Comparison of ENCODE assay signal across 19 cellular contexts in genomic region chr9:137030931-137031527, GRCh38. TPM values are rescaled to one million over a fixed set of nuclear protein-coding genes. Genes with fewer than 3 reads are reported as not detected.
DNase-seq lines count a peak whose midpoint lies in the region; ATAC-seq and TF ChIP-seq lines count a peak whose summit lies in the region.
"Had no signal": no experiment of that assay in that cellular context is flagged by ENCODE, and none has a peak within 500 bp of the region (broad histone marks: within the 10 kb centered on the region; RNA-seq: fewer than 3 reads in every experiment).

No MANE protein-coding gene starts in this region.

- intact Hi-C loops in prostate gland (cut with DNase I), result loop anchor here (5.0 kb wide), 1 partner anchor 79 kb away; the partner anchor contains the start of gene LCN12

- no peaks in the 10 kb centered on the region for H3K27me3 ChIP-seq in HL-60 (ENCODE audit: insufficient read depth, poor library complexity, severe bottlenecking)
- H3K27me3 ChIP-seq in neuronal stem cell (ENCODE audit: control insufficient read depth in 3 of 3, insufficient read depth in 3 of 3, low read depth in 1 of 3, low read length in 3 of 3), result peaks cover 0 to 10% (median 0%) of the 10 kb centered on the region in 3 experiments
- H3K27me3 ChIP-seq in prostate gland (replicated peaks; ENCODE audit: insufficient read depth), result no peaks in the 10 kb centered on the region
- H3K27me3 ChIP-seq: colonic mucosa, testis had no signal

- no peaks in the 10 kb centered on the region for H3K9me3 Mint-ChIP-seq in T-helper 1 cell treated with Interleukin-12 subunit alpha and Interleukin-12 subunit beta and Interleukin-4 antibody, amounts not matched to agents 30 μg/mL and 1 μg/mL, for 36 hours
- no peaks in the 10 kb centered on the region for H3K9me3 Mint-ChIP-seq in central memory CD8-positive, alpha-beta T cell

- H3K23ac ChIP-seq in neuronal stem cell (ENCODE audit: low read depth, low read length, poor library complexity), result peak overlapping the region; percentile 65

- no peak overlapping the region for H2BK12ac ChIP-seq in neuronal stem cell (ENCODE audit: low read length)

- H3K36me3 Mint-ChIP-seq in T-helper 1 cell treated with Interleukin-12 subunit alpha and Interleukin-12 subunit beta and Interleukin-4 antibody, amounts not matched to agents 30 μg/mL and 1 μg/mL, for 36 hours (ENCODE audit: low read depth), result no peaks in the 10 kb centered on the region
- peaks cover 17% of the 10 kb centered on the region for H3K36me3 Mint-ChIP-seq in central memory CD8-positive, alpha-beta T cell (ENCODE audit: insufficient read depth)

- H3K4ac ChIP-seq in neuronal stem cell (ENCODE audit: low read length), result no peak overlapping the region

- H3K4me1 ChIP-seq in neuronal stem cell (ENCODE audit: control insufficient read depth in 2 of 2, insufficient read depth in 1 of 2, low read depth in 1 of 2, low read length in 2 of 2) (peaks cover 13 to 28% of the 10 kb centered on the region in 2 donors), prostate gland (replicated peaks) (peaks cover 34% of the 10 kb centered on the region)

- H3K4me1 Mint-ChIP-seq in T-helper 1 cell treated with Interleukin-12 subunit alpha and Interleukin-12 subunit beta and Interleukin-4 antibody, amounts not matched to agents 30 μg/mL and 1 μg/mL, for 36 hours (ENCODE audit: low read depth), result peaks cover 35% of the 10 kb centered on the region
- peaks cover 58% of the 10 kb centered on the region for H3K4me1 Mint-ChIP-seq in central memory CD8-positive, alpha-beta T cell

- no peak overlapping the region for H2BK5ac ChIP-seq in neuronal stem cell (ENCODE audit: low read length)

- H2AFZ ChIP-seq in neuronal stem cell (ENCODE audit: low read length), result no peak overlapping the region

- H3K9me3 ChIP-seq in neuronal stem cell (replicated peaks in 1 of 2; ENCODE audit: control insufficient read depth in 2 of 2, insufficient read depth in 1 of 2, low read depth in 1 of 2, low read length in 2 of 2), result no peaks in the 10 kb centered on the region
- no peaks in the 10 kb centered on the region for H3K9me3 ChIP-seq in prostate gland
- H3K9me3 ChIP-seq: colonic mucosa, psoas muscle, testis had no signal

- TF ChIP-seq CTCF in HL-60 (IDR thresholded peaks at IDR 0.05; ENCODE audit: insufficient read depth, low read length) (no peak), prostate gland (IDR thresholded peaks at IDR 0.05) (no peak)

- no peak overlapping the region for H3K9ac ChIP-seq in neuronal stem cell (ENCODE audit: low read depth, low read length, poor library complexity)

- peak overlapping the region; percentile 52 for H2BK15ac ChIP-seq in neuronal stem cell (ENCODE audit: low read length)

- peak overlapping the region; percentile 57 for H3K27ac Mint-ChIP-seq in T-helper 1 cell treated with Interleukin-12 subunit alpha and Interleukin-12 subunit beta and Interleukin-4 antibody, amounts not matched to agents 30 μg/mL and 1 μg/mL, for 36 hours
- peak overlapping the region; percentile 13 for H3K27ac Mint-ChIP-seq in central memory CD8-positive, alpha-beta T cell (ENCODE audit: low read depth)

- no peak overlapping the region for H4K91ac ChIP-seq in neuronal stem cell (ENCODE audit: low read depth, low read length, poor library complexity)

- no peak overlapping the region for H4K8ac ChIP-seq in neuronal stem cell (ENCODE audit: low read depth, low read length)

- ATAC-seq in central memory CD8-positive, alpha-beta T cell (replicated peaks; ENCODE audit: extremely low read depth, poor library complexity, severe bottlenecking), result no peak
- ATAC-seq: esophagus mucosa, HCT116, psoas muscle had no signal

- H3K27ac ChIP-seq in HL-60 (replicated peaks) (peak overlapping the region; percentile 98), neuronal stem cell (replicated peaks; ENCODE audit: low read length) (no peak overlapping the region), prostate gland (no peak overlapping the region)
- H3K27ac ChIP-seq: colonic mucosa, psoas muscle, testis had no signal

- H2AK5ac ChIP-seq in neuronal stem cell (ENCODE audit: low read depth, low read length), result no peak overlapping the region

- H3K14ac ChIP-seq in neuronal stem cell (ENCODE audit: low read length), result peak overlapping the region; percentile 71

- H3K4me3 Mint-ChIP-seq in T-helper 1 cell treated with Interleukin-12 subunit alpha and Interleukin-12 subunit beta and Interleukin-4 antibody, amounts not matched to agents 30 μg/mL and 1 μg/mL, for 36 hours, result peak overlapping the region; percentile 25
- H3K4me3 Mint-ChIP-seq in central memory CD8-positive, alpha-beta T cell, result peak overlapping the region; percentile 86

- WGBS in neuronal stem cell (ENCODE audit: extremely low coverage in 2 of 2, insufficient read length in 2 of 2, insufficient replicate concordance in 1 of 2), 2 donors, result no CpG with 5 or more reads among the region's 44 CpGs
- 91% methylated on average over 37 of the region's 44 CpGs for WGBS in prostate gland

- H3K18ac ChIP-seq in neuronal stem cell (ENCODE audit: low read length), result no peak overlapping the region

- no peak overlapping the region for H3K4me2 ChIP-seq in neuronal stem cell (ENCODE audit: insufficient read depth, low read length, poor library complexity, severe bottlenecking)

- H3K4me3 ChIP-seq in HL-60 (replicated peaks; ENCODE audit: insufficient read depth, low read length) (peak overlapping the region; percentile 88), neuronal stem cell (ENCODE audit: low read length in 2 of 2) (no peak overlapping the region), prostate gland (no peak overlapping the region)
- H3K4me3 ChIP-seq: colonic mucosa, psoas muscle, testis had no signal

- H2BK120ac ChIP-seq in neuronal stem cell (ENCODE audit: low read depth, low read length), result no peak overlapping the region

- no peak for DNase-seq in T-helper 1 cell
- DNase-seq in HL-60 (ENCODE audit: low read depth in 1 of 2, low spot score in 1 of 2), result no peak
- DNase-seq in central memory CD8-positive, alpha-beta T cell (ENCODE audit: low spot score in 2 of 2), result no peak
- DNase-seq in neuronal stem cell (ENCODE audit: low spot score), result no peak
- no peak for DNase-seq in prostate gland (ENCODE audit: low spot score)
- DNase-seq in NCI-H2227 treated with DMSO at 0.1 percent for 48 hours (lab: John Stamatoyannopoulos, UW), result no peak
- DNase-seq in activated effector memory CD4-positive, alpha-beta T cell treated with anti-CD3 and anti-CD28 coated beads, Interleukin-2, amount 50 U/mL, for 16 hours, result no peak
- DNase-seq: islet precursor cell, NCI-H1105 treated with DMSO at 0.1 percent for 48 hours, NCI-H345, testis had no signal

- H3K27me3 Mint-ChIP-seq in T-helper 1 cell treated with Interleukin-12 subunit alpha and Interleukin-12 subunit beta and Interleukin-4 antibody, amounts not matched to agents 30 μg/mL and 1 μg/mL, for 36 hours (ENCODE audit: low read depth), result peaks cover 4% of the 10 kb centered on the region
- H3K27me3 Mint-ChIP-seq in central memory CD8-positive, alpha-beta T cell, result no peaks in the 10 kb centered on the region

- H3K79me1 ChIP-seq in neuronal stem cell (ENCODE audit: low read depth, low read length), result peaks cover 3% of the 10 kb centered on the region

- H3K36me3 ChIP-seq in neuronal stem cell (replicated peaks in 1 of 2; ENCODE audit: control insufficient read depth in 2 of 2, insufficient read depth in 2 of 2, low read length in 2 of 2) (no peaks in the 10 kb centered on the region), prostate gland (no peaks in the 10 kb centered on the region)
- H3K36me3 ChIP-seq: colonic mucosa had no signal

- no peak for TF ChIP-seq POLR2A in prostate gland (IDR thresholded peaks at IDR 0.05)

RNA-seq across cellular contexts. Expression of gene FUT7, which starts 0.9 kb away (rescaled TPM):
- polyA plus RNA-seq in neuronal stem cell (2013, experiment 1 of 2), result not detected
- not detected for polyA plus RNA-seq in neuronal stem cell (2013, experiment 2 of 2)
- total RNA-seq in prostate gland, result under 1 TPM in 1 of 2 donors, not detected in 1; 0.57 TPM
- total RNA-seq: colonic mucosa, G401, SK-MEL-5 had no signal

RNA-seq across cellular contexts. Expression of gene ABCA2, which starts 3.0 kb away (rescaled TPM):
- 27.7 TPM for polyA plus RNA-seq in neuronal stem cell (2013, experiment 1 of 2)
- 24.0 TPM for polyA plus RNA-seq in neuronal stem cell (2013, experiment 2 of 2)
- 10 to 100 TPM; 27.4 to 79.1 TPM for total RNA-seq in prostate gland

RNA-seq across cellular contexts. Expression of gene NPDC1, which starts 14.9 kb away (rescaled TPM):
- 41.2 TPM for polyA plus RNA-seq in neuronal stem cell (2013, experiment 1 of 2)
- polyA plus RNA-seq in neuronal stem cell (2013, experiment 2 of 2), result 37.6 TPM
- 100 to 1,000 TPM; 384 to 427 TPM for total RNA-seq in prostate gland

RNA-seq across cellular contexts. Expression of gene ENTPD2, which starts 22.8 kb away (rescaled TPM):
- polyA plus RNA-seq in neuronal stem cell (2013, experiment 1 of 2), result 0.01 TPM
- not detected for polyA plus RNA-seq in neuronal stem cell (2013, experiment 2 of 2)
- total RNA-seq in prostate gland, result 10 to 100 TPM in 1 of 2 donors, 1 to 10 TPM in 1; 9.8 to 10.9 TPM
- total RNA-seq: G401, SK-MEL-5 had no signal

RNA-seq across cellular contexts. Expression of gene CLIC3, which starts 34.7 kb away (rescaled TPM):
- not detected for polyA plus RNA-seq in neuronal stem cell (2013, experiment 1 of 2)
- polyA plus RNA-seq in neuronal stem cell (2013, experiment 2 of 2), result not detected
- 1 to 10 TPM; 4.2 to 6.7 TPM for total RNA-seq in prostate gland
- total RNA-seq: OCI-LY7, SK-MEL-5 had no signal
